ENCODE assay signal across 30 cellular contexts in the genomic region with DNA sequence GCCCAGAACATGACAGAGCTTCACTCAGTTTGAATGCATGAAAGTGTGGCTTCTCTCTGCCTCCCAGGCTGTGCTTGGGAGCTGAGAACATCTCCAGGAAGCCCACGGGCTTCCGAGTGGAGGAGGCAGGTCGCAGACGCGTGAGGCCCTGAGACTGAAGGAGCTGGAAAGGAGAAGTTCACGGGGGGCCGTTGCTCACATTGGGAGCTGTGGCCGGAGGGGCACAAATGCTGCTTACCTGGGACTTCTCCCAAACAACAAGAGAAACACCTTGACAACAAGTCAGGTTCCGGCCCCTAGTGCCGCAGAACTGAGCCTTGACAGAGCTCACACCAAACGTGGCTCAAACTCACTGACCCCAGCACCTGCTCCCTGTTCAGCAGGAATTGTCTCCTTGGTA.
"Had no signal": no experiment of that assay in that cellular context is flagged by ENCODE, and none has a peak within 500 bp of the region (broad histone marks: within the 10 kb centered on the region; RNA-seq: fewer than 3 reads in every experiment).

No MANE protein-coding gene starts in this region.

- H3K4me1 Mint-ChIP-seq: neural crest cell had no signal

- H3K27me3 ChIP-seq: right atrium auricular region, thyroid gland had no signal

- ATAC-seq: effector memory CD8-positive, alpha-beta T cell; left colon; mucosa of descending colon; natural killer cell treated with Interleukin-12 subunit alpha and Interleukin-12 subunit beta and Interleukin-15 and Interleukin-18, amount 100 ng/mL, for 72 hours; stimulated activated effector memory CD8-positive, alpha-beta T cell treated with anti-CD3 and anti-CD28 coated beads, Interleukin-12 subunit alpha, Interleukin-12 subunit beta, amount 100 ng/mL, for 72 hours had no signal

- H3K36me3 ChIP-seq: esophagus squamous epithelium, prostate gland, right atrium auricular region, stomach, thyroid gland had no signal

- H3K27ac ChIP-seq: esophagus squamous epithelium, parathyroid adenoma, prostate gland, right atrium auricular region, skin epidermis, stomach, thyroid gland had no signal

- DNase-seq: cerebellar nuclear complex; cortex of kidney; effector memory CD8-positive, alpha-beta T cell; erythroblast; esophagus squamous epithelium; foreskin melanocyte; glutamatergic neuron; hypothalamus; immature natural killer cell; islet precursor cell; kidney glomerular epithelial cell; left colon; mesenchymal stem cell; naive B cell; stimulated activated CD4-positive, alpha-beta T cell treated with anti-CD3 and anti-CD28 coated beads, Interleukin-12 subunit alpha, Interleukin-12 subunit beta, amount 100 ng/mL, for 4 hours; stimulated activated CD4-positive, alpha-beta T cell treated with anti-CD3 and anti-CD28 coated beads, Interleukin-1b, Interleukin-23, amount 100 ng/mL, for 48 hours; stimulated activated CD4-positive, alpha-beta T cell treated with anti-CD3 and anti-CD28 coated beads, Interleukin-4, amount 100 ng/mL, for 24 hours; stimulated activated naive CD4-positive, alpha-beta T cell treated with Interleukin-2 at 50 U/mL for 16 hours; stomach; thyroid gland; trophoblast cell had no signal

- H3K27ac Mint-ChIP-seq: effector memory CD8-positive, alpha-beta T cell; mesothelial cell of epicardium; natural killer cell treated with Interleukin-12 subunit alpha and Interleukin-12 subunit beta and Interleukin-15 and Interleukin-18, amount 100 ng/mL, for 72 hours; stimulated activated effector memory CD8-positive, alpha-beta T cell treated with anti-CD3 and anti-CD28 coated beads, Interleukin-12 subunit alpha, Interleukin-12 subunit beta, amount 100 ng/mL, for 72 hours had no signal

- H3K36me3 Mint-ChIP-seq: mesothelial cell of epicardium; naive B cell; natural killer cell treated with Interleukin-12 subunit alpha and Interleukin-12 subunit beta and Interleukin-15 and Interleukin-18, amount 100 ng/mL, for 72 hours had no signal

- H3K4me3 Mint-ChIP-seq: effector memory CD8-positive, alpha-beta T cell; immature natural killer cell; mesothelial cell of epicardium; natural killer cell treated with Interleukin-12 subunit alpha and Interleukin-12 subunit beta and Interleukin-15 and Interleukin-18, amount 100 ng/mL, for 72 hours; neural crest cell; stimulated activated effector memory CD8-positive, alpha-beta T cell treated with anti-CD3 and anti-CD28 coated beads, Interleukin-12 subunit alpha, Interleukin-12 subunit beta, amount 100 ng/mL, for 72 hours had no signal

- H3K27me3 Mint-ChIP-seq: effector memory CD8-positive, alpha-beta T cell; naive B cell; natural killer cell treated with Interleukin-12 subunit alpha and Interleukin-12 subunit beta and Interleukin-15 and Interleukin-18, amount 100 ng/mL, for 72 hours had no signal

- H3K4me1 ChIP-seq: esophagus squamous epithelium, parathyroid adenoma, prostate gland, right atrium auricular region, stomach, thyroid gland had no signal

- H3K9me3 ChIP-seq: esophagus squamous epithelium, mucosa of descending colon, prostate gland, right atrium auricular region, thyroid gland had no signal

- H3K9me3 Mint-ChIP-seq: effector memory CD8-positive, alpha-beta T cell; immature natural killer cell; mesothelial cell of epicardium; naive B cell; natural killer cell treated with Interleukin-12 subunit alpha and Interleukin-12 subunit beta and Interleukin-15 and Interleukin-18, amount 100 ng/mL, for 72 hours; neural crest cell; stimulated activated effector memory CD8-positive, alpha-beta T cell treated with anti-CD3 and anti-CD28 coated beads, Interleukin-12 subunit alpha, Interleukin-12 subunit beta, amount 100 ng/mL, for 72 hours had no signal

- H3K4me3 ChIP-seq: esophagus squamous epithelium, mucosa of descending colon, prostate gland, right atrium auricular region, skin epidermis, stomach, thyroid gland had no signal
